Comparison of ENCODE assay signal across 1 cellular context in the genomic region with DNA sequence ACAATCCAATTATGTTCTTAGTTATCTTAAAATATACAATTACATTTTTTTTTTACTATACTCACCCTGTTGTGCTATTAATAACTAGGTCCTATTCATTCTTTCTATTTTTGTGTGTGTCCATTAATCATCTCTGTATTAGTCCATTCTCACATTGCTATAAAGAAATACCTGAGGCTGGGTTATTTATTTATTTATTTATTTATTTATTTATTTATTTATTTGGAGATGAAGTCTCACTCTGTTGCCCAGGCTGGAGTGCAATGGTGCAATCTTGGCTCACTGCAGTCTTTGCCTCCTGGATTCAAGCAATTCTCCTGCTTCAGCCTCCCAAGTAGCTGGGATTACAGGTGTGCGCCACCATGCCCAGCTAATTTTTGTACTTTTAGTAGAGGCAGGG.
TF ChIP-seq lines count a peak whose summit lies in the region.

No MANE protein-coding gene starts in this region.

TF ChIP-seq in HEK293, 187 proteins besides CTCF, POLR2A, EP300 and RAD21 (continued from another document):
- peak; percentile 56 for TF ChIP-seq ZNF555 (tag by site-specific recombination; conservative IDR thresholded peaks at IDR 0.05)
- TF ChIP-seq, protein P1, sequence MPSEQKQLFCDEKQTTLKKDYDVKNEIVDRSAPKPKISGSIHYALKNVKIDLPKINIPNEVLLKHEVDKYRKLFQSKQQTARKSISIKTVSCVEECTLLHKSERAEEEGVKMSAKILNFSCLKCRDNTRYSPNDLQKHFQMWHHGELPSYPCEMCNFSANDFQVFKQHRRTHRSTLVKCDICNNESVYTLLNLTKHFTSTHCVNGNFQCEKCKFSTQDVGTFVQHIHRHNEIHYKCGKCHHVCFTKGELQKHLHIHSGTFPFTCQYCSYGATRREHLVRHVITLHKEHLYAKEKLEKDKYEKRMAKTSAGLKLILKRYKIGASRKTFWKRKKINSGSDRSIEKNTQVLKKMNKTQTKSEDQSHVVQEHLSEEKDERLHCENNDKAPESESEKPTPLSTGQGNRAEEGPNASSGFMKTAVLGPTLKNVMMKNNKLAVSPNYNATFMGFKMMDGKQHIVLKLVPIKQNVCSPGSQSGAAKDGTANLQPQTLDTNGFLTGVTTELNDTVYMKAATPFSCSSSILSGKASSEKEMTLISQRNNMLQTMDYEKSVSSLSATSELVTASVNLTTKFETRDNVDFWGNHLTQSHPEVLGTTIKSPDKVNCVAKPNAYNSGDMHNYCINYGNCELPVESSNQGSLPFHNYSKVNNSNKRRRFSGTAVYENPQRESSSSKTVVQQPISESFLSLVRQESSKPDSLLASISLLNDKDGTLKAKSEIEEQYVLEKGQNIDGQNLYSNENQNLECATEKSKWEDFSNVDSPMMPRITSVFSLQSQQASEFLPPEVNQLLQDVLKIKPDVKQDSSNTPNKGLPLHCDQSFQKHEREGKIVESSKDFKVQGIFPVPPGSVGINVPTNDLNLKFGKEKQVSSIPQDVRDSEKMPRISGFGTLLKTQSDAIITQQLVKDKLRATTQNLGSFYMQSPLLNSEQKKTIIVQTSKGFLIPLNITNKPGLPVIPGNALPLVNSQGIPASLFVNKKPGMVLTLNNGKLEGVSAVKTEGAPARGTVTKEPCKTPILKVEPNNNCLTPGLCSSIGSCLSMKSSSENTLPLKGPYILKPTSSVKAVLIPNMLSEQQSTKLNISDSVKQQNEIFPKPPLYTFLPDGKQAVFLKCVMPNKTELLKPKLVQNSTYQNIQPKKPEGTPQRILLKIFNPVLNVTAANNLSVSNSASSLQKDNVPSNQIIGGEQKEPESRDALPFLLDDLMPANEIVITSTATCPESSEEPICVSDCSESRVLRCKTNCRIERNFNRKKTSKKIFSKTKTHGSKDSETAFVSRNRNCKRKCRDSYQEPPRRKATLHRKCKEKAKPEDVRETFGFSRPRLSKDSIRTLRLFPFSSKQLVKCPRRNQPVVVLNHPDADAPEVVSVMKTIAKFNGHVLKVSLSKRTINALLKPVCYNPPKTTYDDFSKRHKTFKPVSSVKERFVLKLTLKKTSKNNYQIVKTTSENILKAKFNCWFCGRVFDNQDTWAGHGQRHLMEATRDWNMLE (tag by site-specific recombination; conservative IDR thresholded peaks at IDR 0.05; ENCODE audit: low read depth) = peak; percentile 77
- peak; percentile 59; the same call in 1 of the 2 replicates for TF ChIP-seq ZNF140 (tag by site-specific recombination; IDR thresholded peaks at IDR 0.05)
TF ChIP-seq in HEK293: peak in this region for 17; not testable (repeated sequence) for 170.
